Comparison of ENCODE assay signal across 1 cellular context in genomic region chr2:119759451-119760236, GRCh38.
TF ChIP-seq lines count a peak whose summit lies in the region.

Gene PTPN4 (plus strand): TSS chr2:119759922. CDS start chr2:119809854, 49,932 bp downstream.

TF ChIP-seq in GM12878, 131 proteins besides CTCF, POLR2A, EP300 and RAD21 (continued from another document and continues in another):
- TF ChIP-seq CUX1 (IDR thresholded peaks at IDR 0.05; ENCODE audit: insufficient replicate concordance, low read depth, low read length) (no peak), RELB (IDR thresholded peaks at IDR 0.05; ENCODE audit: low read depth) (peak; percentile 60; the same call in 1 of the 2 replicates), ZNF274 (IDR thresholded peaks at IDR 0.05; ENCODE audit: insufficient read depth, insufficient read length) (no peak), TBL1XR1 (IDR thresholded peaks at IDR 0.05; ENCODE audit: low read depth, low read length) (peak; percentile 8; the same call in 1 of the 2 replicates), E2F4 (IDR thresholded peaks at IDR 0.05; ENCODE audit: low read depth, low read length) (no peak), ZNF217 (IDR thresholded peaks at IDR 0.05) (peak; percentile 37; the same call in 1 of the 2 replicates), NFXL1 (IDR thresholded peaks at IDR 0.05; ENCODE audit: borderline replicate concordance) (peak; percentile 100), RB1 (IDR thresholded peaks at IDR 0.05; ENCODE audit: borderline replicate concordance) (no peak; the same call in 1 of the 2 replicates), CHD1 (IDR thresholded peaks at IDR 0.05; ENCODE audit: low read depth, low read length) (peak; percentile 82; the same call in 1 of the 2 replicates), POLR2AphosphoS2 (IDR thresholded peaks at IDR 0.05; ENCODE audit: low read depth, low read length) (0 out of 2 replicates have a peak, but pooled peaks have one; percentile 64), GABPA (IDR thresholded peaks at IDR 0.05; ENCODE audit: low read depth) (no peak), ESRRA (IDR thresholded peaks at IDR 0.05; ENCODE audit: low read length) (0 out of 2 replicates have a peak, but pooled peaks have one; percentile 53), STAT1 (conservative IDR thresholded peaks at IDR 0.05) (peak; percentile 16; the same call in 1 of the 2 replicates), SIN3A (IDR thresholded peaks at IDR 0.05; ENCODE audit: low read depth, low read length) (peak; percentile 70), ZNF207 (IDR thresholded peaks at IDR 0.05; ENCODE audit: borderline replicate concordance) (peak; percentile 37; the same call in 1 of the 2 replicates), HSF1 (IDR thresholded peaks at IDR 0.05; ENCODE audit: low read depth, low read length) (no peak), SMAD1 (IDR thresholded peaks at IDR 0.05; ENCODE audit: low read depth, partially characterized antibody) (no peak), ZBTB4 (CRISPR knock-in tag; IDR thresholded peaks at IDR 0.05) (no peak), FOXM1 (IDR thresholded peaks at IDR 0.05; ENCODE audit: low read depth, low read length) (no peak), MEF2B (IDR thresholded peaks at IDR 0.05; ENCODE audit: partially characterized antibody, poor library complexity, severe bottlenecking) (peak; percentile 53), HCFC1 (IDR thresholded peaks at IDR 0.05; ENCODE audit: low read length) (peak; percentile 43; the same call in 1 of the 2 replicates), POU2F2 (IDR thresholded peaks at IDR 0.05; ENCODE audit: borderline replicate concordance, low read depth, low read length) (no peak; the same call in 1 of the 3 replicates), KLF5 (IDR thresholded peaks at IDR 0.05; ENCODE audit: partially characterized antibody) (peak; percentile 76), ZNF384 (IDR thresholded peaks at IDR 0.05; ENCODE audit: borderline replicate concordance, low read depth, low read length) (no peak), ZSCAN29 (IDR thresholded peaks at IDR 0.05) (0 out of 2 replicates have a peak, but pooled peaks have one; percentile 6), SMC3 (IDR thresholded peaks at IDR 0.05; ENCODE audit: borderline replicate concordance, low read length) (no peak), FOS (IDR thresholded peaks at IDR 0.05; ENCODE audit: borderline replicate concordance, extremely low read depth, insufficient read length) (no peak), USF1 (IDR thresholded peaks at IDR 0.05; ENCODE audit: borderline replicate concordance, extremely low read length, insufficient read depth, low read depth, low read length) (no peak), PKNOX1 (IDR thresholded peaks at IDR 0.05) (peak; percentile 88), CHD2 (IDR thresholded peaks at IDR 0.05; ENCODE audit: borderline replicate concordance, low read depth, low read length) (peak; percentile 100), SRF (IDR thresholded peaks at IDR 0.05; ENCODE audit: low read depth in 2 of 2, low read length in 2 of 2) (0 out of 4 replicates have a peak, but pooled peaks of 1 of the 2 experiments have one; percentile 37), HDAC6 (IDR thresholded peaks at IDR 0.05; ENCODE audit: unreplicated experiment) (no peak), BHLHE40 (IDR thresholded peaks at IDR 0.05; ENCODE audit: borderline replicate concordance in 1 of 2, low read depth in 2 of 2, low read length in 1 of 2) (peak; percentile 7 to 74; a peak in 1 of 4 replicates), ZBED1 (IDR thresholded peaks at IDR 0.05; ENCODE audit: borderline replicate concordance) (peak; percentile 26), NR2F1 (conservative IDR thresholded peaks at IDR 0.05) (peak; percentile 77), ELK1 (IDR thresholded peaks at IDR 0.05; ENCODE audit: low read depth, low read length) (0 out of 2 replicates have a peak, but pooled peaks have one; percentile 21), IKZF2 (IDR thresholded peaks at IDR 0.05) (peak; percentile 75 to 82; a peak in 3 of 4 replicates), ATF7 (IDR thresholded peaks at IDR 0.05; ENCODE audit: low read depth) (peak; percentile 80), REST (IDR thresholded peaks at IDR 0.05; ENCODE audit: low read depth, low read length) (no peak), BCL11A (IDR thresholded peaks at IDR 0.05; ENCODE audit: low read depth, low read length) (no peak; the same call in 1 of the 2 replicates), NRF1 (conservative IDR thresholded peaks at IDR 0.05; ENCODE audit: low read depth, low read length) (peak; percentile 88)
